ENCODE assay signal across 1 cellular context in genomic region chr13:33270906-33271538, GRCh38.
TF ChIP-seq lines count a peak whose summit lies in the region.

No MANE protein-coding gene starts in this region.

TF ChIP-seq in HepG2, 621 proteins besides CTCF, POLR2A, EP300 and RAD21:
- no peak for TF ChIP-seq ATF2 (CRISPR knock-in tag; IDR thresholded peaks at IDR 0.05)
- TF ChIP-seq RBM22 (optimal IDR thresholded peaks at IDR 0.05; ENCODE audit: low read length), result peak; percentile 16
- TF ChIP-seq DDIT3 (CRISPR knock-in tag; IDR thresholded peaks at IDR 0.05), result no peak
- TF ChIP-seq ZFX (CRISPR knock-in tag; IDR thresholded peaks at IDR 0.05; ENCODE audit: low read depth), result no peak
